Comparison of ENCODE assay signal across 8 cellular contexts in genomic region chr17:52759864-52760263, GRCh38.
"Had no signal": no experiment of that assay in that cellular context is flagged by ENCODE, and none has a peak within 500 bp of the region (broad histone marks: within the 10 kb centered on the region; RNA-seq: fewer than 3 reads in every experiment).

No MANE protein-coding gene starts in this region.

- H3K9me3 ChIP-seq: HAP-1 had no signal

- H3K36me3 ChIP-seq: HAP-1 had no signal

- H3K4me3 ChIP-seq: GM23248, HAP-1, K562 had no signal

- DNase-seq: GM23248, GOT3, H7, HFFc6, IMR-90 had no signal

- H3K4me1 ChIP-seq: HAP-1 had no signal

- H3K27ac ChIP-seq: GM23248 had no signal

- ATAC-seq: HCT116, K562 had no signal
